In genomic region chr16:8611122-8611521, GRCh38 we compare ENCODE assay signal across 35 cellular contexts. TPM values are rescaled to one million over a fixed set of nuclear protein-coding genes. Genes with fewer than 3 reads are reported as not detected.
"Had no signal": no experiment of that assay in that cellular context is flagged by ENCODE, and none has a peak within 500 bp of the region (broad histone marks: within the 10 kb centered on the region; RNA-seq: fewer than 3 reads in every experiment).

No MANE protein-coding gene starts in this region.

- DNase-seq: naive thymus-derived CD8-positive, alpha-beta T cell; nephron progenitor cell; nucleus accumbens; pancreas; psoas muscle; right cardiac atrium; spleen; stimulated activated CD4-positive, alpha-beta T cell treated with anti-CD3 and anti-CD28 coated beads, Interleukin-12 subunit alpha, Interleukin-12 subunit beta, amount 100 ng/mL, for 4 hours; stimulated activated CD4-positive, alpha-beta T cell treated with anti-CD3 and anti-CD28 coated beads, Interleukin-1b, Interleukin-23, amount 100 ng/mL, for 48 hours; stimulated activated CD4-positive, alpha-beta T cell treated with anti-CD3 and anti-CD28 coated beads, Interleukin-4, amount 100 ng/mL, for 1 hour; stimulated activated CD4-positive, alpha-beta T cell treated with anti-CD3 and anti-CD28 coated beads, Interleukin-4, amount 100 ng/mL, for 4 hours; stimulated activated CD8-positive, alpha-beta memory T cell treated with anti-CD3 and anti-CD28 coated beads, Interleukin-4, amount 100 ng/mL, for 48 hours; stimulated activated naive CD4-positive, alpha-beta T cell; stimulated activated naive CD8-positive, alpha-beta T cell treated with anti-CD3 and anti-CD28 coated beads, Interleukin-15, amount 100 ng/mL, for 72 hours; stimulated activated naive CD8-positive, alpha-beta T cell treated with anti-CD3 and anti-CD28 coated beads, Interleukin-15, Interleukin-2, amounts not matched to agents 100 U/mL and 50 U/mL, for 24 hours; substantia nigra; testis; tibial artery; transverse colon; upper lobe of right lung; uterus had no signal

- H3K4me3 ChIP-seq: pancreas, psoas muscle, skin epidermis, smooth muscle cell, spleen, suprapubic skin, testis, tibial artery, transverse colon, upper lobe of right lung, uterus had no signal

- H3K27ac ChIP-seq: neutrophil, pancreas, psoas muscle, skin epidermis, spleen, suprapubic skin, testis, tibial artery, transverse colon, upper lobe of right lung, uterus had no signal

- ATAC-seq: naive thymus-derived CD8-positive, alpha-beta T cell; natural killer cell treated with Interleukin-12 subunit alpha and Interleukin-12 subunit beta and Interleukin-15 and Interleukin-18, amount 100 ng/mL, for 72 hours; pancreas; psoas muscle; right cardiac atrium; sciatic nerve; stimulated activated memory B cell treated with anti-CD40 and anti-IgM and Interleukin-4, amounts not matched to agents 10 μg/mL and 1 μg/mL and 100 μg/mL, for 72 hours; stimulated activated naive CD8-positive, alpha-beta T cell treated with anti-CD3 and anti-CD28 coated beads, Interleukin-15, amount 100 ng/mL, for 72 hours; stimulated activated naive CD8-positive, alpha-beta T cell treated with anti-CD3 and anti-CD28 coated beads, Interleukin-15, Interleukin-2, amounts not matched to agents 100 U/mL and 50 U/mL, for 24 hours; upper lobe of right lung had no signal

- H3K4me3 Mint-ChIP-seq: naive thymus-derived CD8-positive, alpha-beta T cell; natural killer cell treated with Interleukin-12 subunit alpha and Interleukin-12 subunit beta and Interleukin-15 and Interleukin-18, amount 100 ng/mL, for 72 hours; nephron progenitor cell; neural crest cell; stimulated activated memory B cell treated with anti-CD40 and anti-IgM and Interleukin-4, amounts not matched to agents 10 μg/mL and 1 μg/mL and 100 μg/mL, for 72 hours; stimulated activated naive CD8-positive, alpha-beta T cell treated with anti-CD3 and anti-CD28 coated beads, Interleukin-15, amount 100 ng/mL, for 72 hours; type B pancreatic cell had no signal

- H3K9me3 Mint-ChIP-seq: natural killer cell treated with Interleukin-12 subunit alpha and Interleukin-12 subunit beta and Interleukin-15 and Interleukin-18, amount 100 ng/mL, for 72 hours; neural crest cell; stimulated activated memory B cell treated with anti-CD40 and anti-IgM and Interleukin-4, amounts not matched to agents 10 μg/mL and 1 μg/mL and 100 μg/mL, for 72 hours; stimulated activated naive CD8-positive, alpha-beta T cell treated with anti-CD3 and anti-CD28 coated beads, Interleukin-15, amount 100 ng/mL, for 72 hours; type B pancreatic cell had no signal

- H3K4me2 ChIP-seq: smooth muscle cell had no signal

- H3K9me3 ChIP-seq: neutrophil, pancreas, psoas muscle, spleen, suprapubic skin, testis, tibial artery, transverse colon, upper lobe of right lung, uterus had no signal

- FAIRE-seq: pancreas had no signal

- H3K36me3 ChIP-seq: neutrophil, pancreas, spleen, suprapubic skin, tibial artery, transverse colon, upper lobe of right lung, uterus had no signal

- H3K4me1 ChIP-seq: pancreas, psoas muscle, spleen, suprapubic skin, testis, tibial artery, transverse colon, upper lobe of right lung, uterus had no signal

- H3K27ac Mint-ChIP-seq: natural killer cell treated with Interleukin-12 subunit alpha and Interleukin-12 subunit beta and Interleukin-15 and Interleukin-18, amount 100 ng/mL, for 72 hours; nephron progenitor cell; progenitor cell of endocrine pancreas; stimulated activated memory B cell treated with anti-CD40 and anti-IgM and Interleukin-4, amounts not matched to agents 10 μg/mL and 1 μg/mL and 100 μg/mL, for 72 hours; stimulated activated naive CD8-positive, alpha-beta T cell treated with anti-CD3 and anti-CD28 coated beads, Interleukin-15, amount 100 ng/mL, for 72 hours; type B pancreatic cell had no signal

- H3K27me3 ChIP-seq: pancreas, testis, transverse colon, uterus had no signal

- H3K4me1 Mint-ChIP-seq: naive thymus-derived CD8-positive, alpha-beta T cell; neural crest cell; stimulated activated memory B cell treated with anti-CD40 and anti-IgM and Interleukin-4, amounts not matched to agents 10 μg/mL and 1 μg/mL and 100 μg/mL, for 72 hours; stimulated activated naive CD8-positive, alpha-beta T cell treated with anti-CD3 and anti-CD28 coated beads, Interleukin-15, amount 100 ng/mL, for 72 hours had no signal

- H3K36me3 Mint-ChIP-seq: naive thymus-derived CD8-positive, alpha-beta T cell; natural killer cell treated with Interleukin-12 subunit alpha and Interleukin-12 subunit beta and Interleukin-15 and Interleukin-18, amount 100 ng/mL, for 72 hours; stimulated activated memory B cell treated with anti-CD40 and anti-IgM and Interleukin-4, amounts not matched to agents 10 μg/mL and 1 μg/mL and 100 μg/mL, for 72 hours; type B pancreatic cell had no signal

RNA-seq across cellular contexts. Expression of gene TMEM114, which starts 20.8 kb away (rescaled TPM):
- total RNA-seq: naive thymus-derived CD8-positive, alpha-beta T cell; natural killer cell treated with Interleukin-12 subunit alpha and Interleukin-12 subunit beta and Interleukin-15 and Interleukin-18, amount 100 ng/mL, for 72 hours; neural crest cell; omental fat pad; osteocyte; pancreas; psoas muscle; renal cortical epithelial cell; right cardiac atrium; sciatic nerve; smooth muscle cell; spleen; suprapubic skin; testis; transverse colon; upper lobe of right lung; urinary bladder; uterus had no signal
- polyA plus RNA-seq: naive thymus-derived CD8-positive, alpha-beta T cell; pancreas; psoas muscle; right cardiac atrium; smooth muscle cell; spleen; urinary bladder had no signal
